8 cellular contexts compared by ENCODE assay signal in the genomic region with DNA sequence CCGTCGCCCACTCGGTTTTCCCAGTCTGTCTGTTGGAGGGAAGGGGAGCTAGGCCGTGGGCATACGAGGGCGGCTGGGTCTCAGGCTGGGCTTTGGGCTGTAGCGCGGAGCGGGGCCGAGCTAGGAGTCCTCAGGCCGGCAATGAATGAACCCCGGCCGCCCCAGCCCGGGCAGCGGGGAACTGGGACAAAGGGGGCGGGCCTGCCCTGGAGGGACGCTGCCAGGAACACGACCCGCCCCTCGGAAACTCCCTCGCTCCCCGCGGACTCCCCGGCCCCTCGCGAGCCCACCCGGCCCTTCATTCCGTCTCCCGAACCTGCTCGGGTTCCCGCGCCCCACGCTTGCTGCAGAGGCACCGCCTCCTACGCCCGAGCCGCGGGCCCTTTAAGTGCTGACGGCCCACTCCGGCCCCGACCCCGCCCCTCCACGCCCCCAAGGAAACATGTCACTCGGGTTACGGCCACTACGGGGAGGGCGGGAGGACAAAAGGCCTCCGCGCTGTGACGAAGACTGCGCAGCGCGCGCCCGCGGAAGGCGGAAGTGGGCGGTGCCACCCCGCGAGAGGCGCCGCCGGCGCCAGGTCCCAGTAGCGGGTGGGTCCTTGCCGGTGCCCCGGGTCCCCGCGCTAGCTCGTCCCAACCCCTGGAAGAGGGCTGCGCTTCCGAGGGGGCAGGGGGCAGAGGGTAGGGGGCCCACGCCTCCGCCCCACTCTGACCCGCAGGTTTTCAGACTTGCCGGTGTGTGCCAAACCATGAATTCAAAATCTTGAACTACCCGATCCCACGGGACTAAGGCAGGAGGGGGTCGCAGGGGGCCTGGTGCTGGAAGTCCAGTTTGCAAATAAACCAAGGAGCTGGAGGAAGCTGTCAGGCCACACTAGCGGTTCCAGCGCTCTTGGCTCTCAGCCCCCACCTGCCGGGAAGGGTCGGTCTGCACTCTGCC. TPM values are rescaled to one million over a fixed set of nuclear protein-coding genes. Genes with fewer than 3 reads are reported as not detected.
DNase-seq lines count a peak whose midpoint lies in the region; ATAC-seq, FAIRE-seq and TF ChIP-seq lines count a peak whose summit lies in the region.

A gene (minus strand): TSS at position 359 of the 942 bp plus-strand sequence. CDS start 1,747 bp downstream, outside the sequence.

- H3K36me3 ChIP-seq in HCT116 (ENCODE audit: control insufficient read depth in 1 of 2, insufficient read depth in 2 of 2, low read length in 2 of 2), result peaks cover 12 to 21% of the 10 kb centered on the region in 2 experiments; a peak in 3 of 4 replicates

- TF ChIP-seq CTCF in HCT116 (IDR thresholded peaks at IDR 0.05 in 2 of 3, conservative IDR thresholded peaks at IDR 0.05 in 1 of 3; ENCODE audit: borderline replicate concordance in 1 of 3, insufficient read depth in 1 of 3, low read depth in 2 of 3, low read length in 2 of 3), result no peak

- H4K20me1 ChIP-seq in HCT116 (ENCODE audit: insufficient read depth), result no peaks in the 10 kb centered on the region

- H3K9me3 Mint-ChIP-seq in activated naive CD4-positive, alpha-beta T cell treated with anti-CD3 and anti-CD28 coated beads for 36 hours, result no peaks in the 10 kb centered on the region

- peak; percentile 57 for TF ChIP-seq POLR2A in HCT116 (IDR thresholded peaks at IDR 0.05; ENCODE audit: borderline replicate concordance, extremely low read depth, insufficient read depth, insufficient read length)

- H3K9ac ChIP-seq in HCT116 (ENCODE audit: low read length), result peak within 1 kb of the TSS; percentile 87

- no peaks in the 10 kb centered on the region for H3K9me3 ChIP-seq in HCT116 (ENCODE audit: control insufficient read depth in 1 of 2, insufficient read depth in 1 of 2, low read depth in 1 of 2, low read length in 2 of 2)

- H3K9me2 ChIP-seq in HCT116 (ENCODE audit: insufficient read depth), result no peaks in the 10 kb centered on the region

- POLR2A ChIA-PET in HCT116 (lab: Charles Lee), result interaction anchor here (1.2 to 2.0 kb wide), 4 partner anchors 9 to 25 kb away, joined by 3 to 9 read pairs (median 4); a partner anchor contains a TSS

- peak; percentile 94 for DNase-seq in ELR (ENCODE audit: low read depth)
- peak; percentile 86 for DNase-seq in HCT116 (ENCODE audit: low read depth, low spot score)
- DNase-seq in NAMALWA (ENCODE audit: low spot score), result peak; percentile 95
- peak; percentile 86 for DNase-seq in SK-N-DZ (ENCODE audit: low spot score)
- DNase-seq in activated naive CD4-positive, alpha-beta T cell treated with anti-CD3 and anti-CD28 coated beads for 36 hours, result peak; percentile 98
- DNase-seq in frontal cortex (ENCODE audit: low spot score in 2 of 2), result peak; percentile 99 to 100
- peak; percentile 58 for DNase-seq in non-pigmented ciliary epithelial cell (ENCODE audit: low read depth)
- peak; percentile 77 to 98 (median 94) for DNase-seq in substantia nigra (lab: John Stamatoyannopoulos, UW)

- TF ChIP-seq RAD21 in HCT116 (IDR thresholded peaks at IDR 0.05; ENCODE audit: low read depth), result no peak

- intact Hi-C loops in HCT116 (cut with micrococcal nuclease), result loop anchor here (1.0 kb wide), 1 partner anchor 22 kb away; a partner anchor contains a TSS
- intact Hi-C loops in activated naive CD4-positive, alpha-beta T cell treated with anti-CD3 and anti-CD28 coated beads for 36 hours (cut with micrococcal nuclease), result loop anchor here (1.0 to 2.0 kb wide), 7 partner anchors 9 to 180 kb away; a partner anchor contains a TSS

- RAD21 ChIA-PET in HCT116 (lab: Charles Lee; ENCODE audit: low non-redundant PET in 1 of 2, low total read pairs in 2 of 2, uncharacterized antibody in 2 of 2, unreplicated experiment in 2 of 2), result no interaction called here

- peaks cover 10 to 35% of the 10 kb centered on the region in 2 experiments for H3K4me1 ChIP-seq in HCT116 (ENCODE audit: control insufficient read depth in 1 of 2, insufficient read depth in 2 of 2, low read length in 2 of 2)

- H3K4me1 Mint-ChIP-seq in activated naive CD4-positive, alpha-beta T cell treated with anti-CD3 and anti-CD28 coated beads for 36 hours (ENCODE audit: low read depth), result peaks cover 11% of the 10 kb centered on the region

- no peak within 1 kb of the TSS for H2AFZ ChIP-seq in HCT116 (ENCODE audit: low read depth, low read length, poor library complexity, severe bottlenecking)

- peak within 1 kb of the TSS; percentile 93 for H3K27ac ChIP-seq in HCT116 (ENCODE audit: low read depth, low read length)
- peak within 1 kb of the TSS; percentile 98 for H3K27ac ChIP-seq in substantia nigra (ENCODE audit: low read depth, low read length, poor library complexity, severe bottlenecking)

- peak within 1 kb of the TSS; percentile 65 to 94 for H3K4me3 ChIP-seq in HCT116 (replicated peaks in 1 of 2; ENCODE audit: low read depth in 1 of 2, low read length in 2 of 2)

- no peaks in the 10 kb centered on the region for H3K27me3 Mint-ChIP-seq in activated naive CD4-positive, alpha-beta T cell treated with anti-CD3 and anti-CD28 coated beads for 36 hours (ENCODE audit: low read depth)

- H3K4me2 ChIP-seq in HCT116 (ENCODE audit: low read length), result peak within 1 kb of the TSS; percentile 92

- ATAC-seq in HCT116, result peak; percentile 71

- H3K27ac Mint-ChIP-seq in activated naive CD4-positive, alpha-beta T cell treated with anti-CD3 and anti-CD28 coated beads for 36 hours, result peak within 1 kb of the TSS; percentile 80

- H3K36me3 Mint-ChIP-seq in activated naive CD4-positive, alpha-beta T cell treated with anti-CD3 and anti-CD28 coated beads for 36 hours (ENCODE audit: low read depth), result peaks cover 6% of the 10 kb centered on the region

- no peaks in the 10 kb centered on the region for H3K27me3 ChIP-seq in HCT116 (ENCODE audit: insufficient read depth, low read length)

- peaks cover 22% of the 10 kb centered on the region; the same call in 1 of the 2 replicates for H3K79me2 ChIP-seq in HCT116 (ENCODE audit: insufficient read depth, low read length)

- peak within 1 kb of the TSS; percentile 92 for H3K4me3 Mint-ChIP-seq in activated naive CD4-positive, alpha-beta T cell treated with anti-CD3 and anti-CD28 coated beads for 36 hours

- BruUV-seq in HCT116 (replicated peaks; lab: Mats Ljungman, UMichigan), result no TSS peak

- CTCF ChIA-PET in HCT116 (lab: Charles Lee), result interaction anchor here (0.6 to 2.7 kb wide), 3 partner anchors 10 to 116 kb away, joined by 3 to 15 read pairs (median 13); no protein-coding TSS in a partner anchor
- CTCF ChIA-PET in activated naive CD4-positive, alpha-beta T cell treated with anti-CD3 and anti-CD28 coated beads for 36 hours (lab: Charles Lee), result interaction anchor here (3.7 to 4.9 kb wide), 2 partner anchors 10 to 30 kb away, joined by 22 to 23 read pairs; no protein-coding TSS in a partner anchor

- no peak for FAIRE-seq in frontal cortex (lab: Jason Lieb, UNC)

TF ChIP-seq in HCT116, 20 proteins besides CTCF, POLR2A, EP300 and RAD21 (continues in another document):
- peak; percentile 85 for TF ChIP-seq POLR2AphosphoS5 (IDR thresholded peaks at IDR 0.05; ENCODE audit: low read depth, low read length)
- no peak for TF ChIP-seq JUND (IDR thresholded peaks at IDR 0.05)
- TF ChIP-seq TCF7L2 (IDR thresholded peaks at IDR 0.05; ENCODE audit: borderline replicate concordance, extremely low read depth, insufficient read depth, insufficient read length), result peak; percentile 84
- TF ChIP-seq SIN3A (IDR thresholded peaks at IDR 0.05; ENCODE audit: low read depth), result no peak
- TF ChIP-seq EZH2 (IDR thresholded peaks at IDR 0.05), result no peak
- no peak for TF ChIP-seq FOSL1 (IDR thresholded peaks at IDR 0.05; ENCODE audit: low read depth)
- no peak for TF ChIP-seq EZH2phosphoT487 (IDR thresholded peaks at IDR 0.05; ENCODE audit: borderline replicate concordance)
- TF ChIP-seq, protein P1, sequence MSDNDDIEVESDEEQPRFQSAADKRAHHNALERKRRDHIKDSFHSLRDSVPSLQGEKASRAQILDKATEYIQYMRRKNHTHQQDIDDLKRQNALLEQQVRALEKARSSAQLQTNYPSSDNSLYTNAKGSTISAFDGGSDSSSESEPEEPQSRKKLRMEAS (IDR thresholded peaks at IDR 0.05), result no peak
- no peak for TF ChIP-seq CEBPB (IDR thresholded peaks at IDR 0.05; ENCODE audit: low read depth)
- TF ChIP-seq, protein P2, sequence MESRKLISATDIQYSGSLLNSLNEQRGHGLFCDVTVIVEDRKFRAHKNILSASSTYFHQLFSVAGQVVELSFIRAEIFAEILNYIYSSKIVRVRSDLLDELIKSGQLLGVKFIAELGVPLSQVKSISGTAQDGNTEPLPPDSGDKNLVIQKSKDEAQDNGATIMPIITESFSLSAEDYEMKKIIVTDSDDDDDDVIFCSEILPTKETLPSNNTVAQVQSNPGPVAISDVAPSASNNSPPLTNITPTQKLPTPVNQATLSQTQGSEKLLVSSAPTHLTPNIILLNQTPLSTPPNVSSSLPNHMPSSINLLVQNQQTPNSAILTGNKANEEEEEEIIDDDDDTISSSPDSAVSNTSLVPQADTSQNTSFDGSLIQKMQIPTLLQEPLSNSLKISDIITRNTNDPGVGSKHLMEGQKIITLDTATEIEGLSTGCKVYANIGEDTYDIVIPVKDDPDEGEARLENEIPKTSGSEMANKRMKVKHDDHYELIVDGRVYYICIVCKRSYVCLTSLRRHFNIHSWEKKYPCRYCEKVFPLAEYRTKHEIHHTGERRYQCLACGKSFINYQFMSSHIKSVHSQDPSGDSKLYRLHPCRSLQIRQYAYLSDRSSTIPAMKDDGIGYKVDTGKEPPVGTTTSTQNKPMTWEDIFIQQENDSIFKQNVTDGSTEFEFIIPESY (IDR thresholded peaks at IDR 0.05; ENCODE audit: extremely low read depth, insufficient replicate concordance, low read length), result peak; percentile 88
- no peak for TF ChIP-seq SP1 (IDR thresholded peaks at IDR 0.05; ENCODE audit: low read depth)
- TF ChIP-seq SRF (IDR thresholded peaks at IDR 0.05; ENCODE audit: low read depth), result no peak

RNA-seq across cellular contexts. Expression of the gene that starts here (rescaled TPM):
- total RNA-seq in HCT116 (2021; ENCODE audit: unreplicated experiment) (114 TPM), frontal cortex (26.1 TPM)
- polyA plus RNA-seq in HCT116 (2012), result 126 and 140 TPM in 2 replicates
- 36.4 and 42.1 TPM in 2 replicates for polyA plus RNA-seq in SK-N-DZ (2014; cell fraction: cytosol; rRNA removed)
- 63.3 TPM in 2 replicates for polyA plus RNA-seq in SK-N-DZ (2014; cell fraction: nucleus; rRNA removed)
- 10 to 100 TPM; 19.7 to 23.1 TPM for total RNA-seq in activated naive CD4-positive, alpha-beta T cell treated with anti-CD3 and anti-CD28 coated beads for 36 hours

Comparison
In these comparisons a context has a peak if more than half of its experiments do, and no peak if none do; other contexts are left out.
1. Peak in every context shown above with its lines: DNase-seq, ATAC-seq, H3K4me3 ChIP-seq and H3K27ac ChIP-seq.